Comparison of ENCODE assay signal across 14 cellular contexts in genomic region chr19:41356984-41357739, GRCh38. TPM values are rescaled to one million over a fixed set of nuclear protein-coding genes. Genes with fewer than 3 reads are reported as not detected.
DNase-seq lines count a peak whose midpoint lies in the region; ATAC-seq, FAIRE-seq and TF ChIP-seq lines count a peak whose summit lies in the region.
"Had no signal": no experiment of that assay in that cellular context is flagged by ENCODE, and none has a peak within 500 bp of the region (broad histone marks: within the 10 kb centered on the region; RNA-seq: fewer than 3 reads in every experiment).

No MANE protein-coding gene starts in this region.

- peaks cover 27% of the 10 kb centered on the region for H3K36me3 Mint-ChIP-seq in activated CD8-positive, alpha-beta T cell treated with anti-CD3 and anti-CD28 coated beads, Interleukin-2, amount 10 ng/mL, durations not matched to agents 7 days and 5 days (ENCODE audit: low read depth)
- no peaks in the 10 kb centered on the region for H3K36me3 Mint-ChIP-seq in memory B cell

- peak; percentile 13 for DNase-seq in stimulated activated CD4-positive, alpha-beta T cell treated with anti-CD3 and anti-CD28 coated beads, Interleukin-1b, Interleukin-23, amount 100 ng/mL, for 48 hours
- DNase-seq in stimulated activated CD4-positive, alpha-beta T cell treated with anti-CD3 and anti-CD28 coated beads, Interleukin-4, amount 100 ng/mL, for 1 hour = no peak
- DNase-seq in activated CD8-positive, alpha-beta T cell treated with anti-CD3 and anti-CD28 coated beads, Interleukin-2, amount 10 ng/mL, durations not matched to agents 7 days and 5 days = peak; percentile 66
- DNase-seq in memory B cell (ENCODE audit: low spot score in 2 of 2) (no peak), SIG-M5 treated with dmso at 0.1 percent for 504 hours (lab: John Stamatoyannopoulos, UW; ENCODE audit: unreplicated experiment) (no peak), GM20000 (ENCODE audit: low spot score) (no peak), GM12892 (ENCODE audit: insufficient read length) (no peak)
- DNase-seq: colonic mucosa, EL, NCI-H1436, NCI-H510A, small intestine, WERI-Rb-1 had no signal

- no peak for TF ChIP-seq CTCF in GM20000 (IDR thresholded peaks at IDR 0.05; ENCODE audit: extremely low read depth, missing control alignments)

- CTCF ChIA-PET in activated CD8-positive, alpha-beta T cell treated with anti-CD3 and anti-CD28 coated beads, Interleukin-2, amount 10 ng/mL, durations not matched to agents 7 days and 5 days (lab: Charles Lee) = interaction anchor here (0.8 to 1.4 kb wide), 4 partner anchors 48 to 551 kb away, joined by 3 to 6 read pairs (median 3); no protein-coding TSS in a partner anchor

- peak overlapping the region; percentile 95 for H3K27ac Mint-ChIP-seq in activated CD8-positive, alpha-beta T cell treated with anti-CD3 and anti-CD28 coated beads, Interleukin-2, amount 10 ng/mL, durations not matched to agents 7 days and 5 days
- peak overlapping the region; percentile 17 for H3K27ac Mint-ChIP-seq in memory B cell

- H3K27me3 Mint-ChIP-seq in activated CD8-positive, alpha-beta T cell treated with anti-CD3 and anti-CD28 coated beads, Interleukin-2, amount 10 ng/mL, durations not matched to agents 7 days and 5 days (ENCODE audit: low read depth) = no peaks in the 10 kb centered on the region
- no peaks in the 10 kb centered on the region for H3K27me3 Mint-ChIP-seq in memory B cell

- H3K4me1 Mint-ChIP-seq in activated CD8-positive, alpha-beta T cell treated with anti-CD3 and anti-CD28 coated beads, Interleukin-2, amount 10 ng/mL, durations not matched to agents 7 days and 5 days (ENCODE audit: low read depth) = peaks cover 59% of the 10 kb centered on the region
- H3K4me1 Mint-ChIP-seq in memory B cell = peaks cover 17% of the 10 kb centered on the region

- ATAC-seq in activated CD8-positive, alpha-beta T cell treated with anti-CD3 and anti-CD28 coated beads, Interleukin-2, amount 10 ng/mL, durations not matched to agents 7 days and 5 days = peak; percentile 6
- ATAC-seq in memory B cell (ENCODE audit: low read depth) (no peak), GM21360 (IDR thresholded peaks at IDR 0.05; ENCODE audit: unreplicated experiment) (no peak)

- TF ChIP-seq POLR2A in GM12892 (IDR thresholded peaks at IDR 0.05; ENCODE audit: low read depth, low read length) = no peak

- H3K9me3 Mint-ChIP-seq in activated CD8-positive, alpha-beta T cell treated with anti-CD3 and anti-CD28 coated beads, Interleukin-2, amount 10 ng/mL, durations not matched to agents 7 days and 5 days (ENCODE audit: insufficient read depth) = no peaks in the 10 kb centered on the region
- H3K9me3 Mint-ChIP-seq in memory B cell = no peaks in the 10 kb centered on the region

- POLR2A ChIA-PET in activated CD8-positive, alpha-beta T cell treated with anti-CD3 and anti-CD28 coated beads, Interleukin-2, amount 10 ng/mL, durations not matched to agents 7 days and 5 days (lab: Charles Lee) = interaction anchor here (1.0 to 2.7 kb wide), 5 partner anchors 7 to 209 kb away, joined by 3 to 12 read pairs (median 4); partner anchors contain the start of genes B9D2 and EXOSC5

- FAIRE-seq in GM12892 (lab: Jason Lieb, UNC) = no peak
- FAIRE-seq: small intestine had no signal

- H3K4me3 Mint-ChIP-seq in activated CD8-positive, alpha-beta T cell treated with anti-CD3 and anti-CD28 coated beads, Interleukin-2, amount 10 ng/mL, durations not matched to agents 7 days and 5 days = peak overlapping the region; percentile 64
- H3K4me3 Mint-ChIP-seq in memory B cell = no peak overlapping the region

RNA-seq across cellular contexts. Expression of gene TGFB1, which starts 3.4 kb away (rescaled TPM):
- 100 to 1,000 TPM; 210 to 231 TPM for total RNA-seq in activated CD8-positive, alpha-beta T cell treated with anti-CD3 and anti-CD28 coated beads, Interleukin-2, amount 10 ng/mL, durations not matched to agents 7 days and 5 days
- polyA plus RNA-seq in GM12892 (2012; ENCODE audit: missing spikeins) = 23.4 TPM

RNA-seq across cellular contexts. Expression of gene B9D2, which starts 6.8 kb away (rescaled TPM):
- 10 to 100 TPM; 10.6 to 12.8 TPM for total RNA-seq in activated CD8-positive, alpha-beta T cell treated with anti-CD3 and anti-CD28 coated beads, Interleukin-2, amount 10 ng/mL, durations not matched to agents 7 days and 5 days
- 3.5 TPM for polyA plus RNA-seq in GM12892 (2012; ENCODE audit: missing spikeins)

RNA-seq across cellular contexts. Expression of gene TMEM91, which starts 19.2 kb away (rescaled TPM):
- total RNA-seq in activated CD8-positive, alpha-beta T cell treated with anti-CD3 and anti-CD28 coated beads, Interleukin-2, amount 10 ng/mL, durations not matched to agents 7 days and 5 days = 1 to 10 TPM; 5.3 to 6.4 TPM
- 5.3 TPM for polyA plus RNA-seq in GM12892 (2012; ENCODE audit: missing spikeins)

RNA-seq across cellular contexts. Expression of gene EXOSC5, which starts 40.0 kb away (rescaled TPM):
- 10 to 100 TPM; 25.3 to 26.6 TPM for total RNA-seq in activated CD8-positive, alpha-beta T cell treated with anti-CD3 and anti-CD28 coated beads, Interleukin-2, amount 10 ng/mL, durations not matched to agents 7 days and 5 days
- 59.4 TPM for polyA plus RNA-seq in GM12892 (2012; ENCODE audit: missing spikeins)

RNA-seq across cellular contexts. Expression of gene BCKDHA, which starts 40.5 kb away (rescaled TPM):
- total RNA-seq in activated CD8-positive, alpha-beta T cell treated with anti-CD3 and anti-CD28 coated beads, Interleukin-2, amount 10 ng/mL, durations not matched to agents 7 days and 5 days = 10 to 100 TPM; 15.8 to 24.5 TPM
- 36.2 TPM for polyA plus RNA-seq in GM12892 (2012; ENCODE audit: missing spikeins)

Comparison
In these comparisons a context has a peak if more than half of its experiments do, and no peak if none do; other contexts are left out.
1. DNase-seq: peak in stimulated activated CD4-positive, alpha-beta T cell treated with anti-CD3 and anti-CD28 coated beads, Interleukin-1b, Interleukin-23, amount 100 ng/mL, for 48 hours (single experiment) and activated CD8-positive, alpha-beta T cell treated with anti-CD3 and anti-CD28 coated beads, Interleukin-2, amount 10 ng/mL, durations not matched to agents 7 days and 5 days (single experiment); none in stimulated activated CD4-positive, alpha-beta T cell treated with anti-CD3 and anti-CD28 coated beads, Interleukin-4, amount 100 ng/mL, for 1 hour (single experiment), memory B cell (0 of 2), SIG-M5 treated with dmso at 0.1 percent for 504 hours (single experiment), GM20000 (single experiment) and GM12892 (single experiment).